In the genomic region with DNA sequence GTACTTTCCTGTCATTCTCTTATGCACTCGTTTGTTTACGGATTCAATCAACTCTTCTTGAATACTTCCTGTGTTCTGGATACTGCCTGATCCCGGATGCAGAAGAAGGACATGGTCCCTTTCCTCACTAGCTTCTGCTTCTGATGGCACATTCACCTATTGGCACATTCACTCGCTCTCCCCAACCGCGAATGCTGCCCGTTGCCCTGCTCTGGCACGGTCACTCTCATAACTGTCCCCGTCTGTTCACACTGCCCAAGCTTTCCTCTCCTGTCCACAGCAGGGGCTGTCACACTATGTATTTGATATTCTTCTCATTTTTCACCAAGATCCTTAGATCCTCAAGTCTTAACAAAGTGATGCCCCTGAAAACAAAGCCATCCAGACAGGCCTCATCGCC, we compare ENCODE assay signal across 2 cellular contexts.
A peak's percentile ranks its signal among the peaks of the same experiment; 100 is the strongest.
TF ChIP-seq lines count a peak whose summit lies in the region.

No MANE protein-coding gene starts in this region.

TF ChIP-seq in K562, 482 proteins besides CTCF, POLR2A, EP300 and RAD21 (continued from another document and continues in another):
- TF ChIP-seq ERF (CRISPR knock-in tag; IDR thresholded peaks at IDR 0.05), result peak; percentile 5; the same call in 1 of the 2 replicates
- no peak for TF ChIP-seq POLR2H (tag; IDR thresholded peaks at IDR 0.05; ENCODE audit: low read depth)
- TF ChIP-seq, protein P1, sequence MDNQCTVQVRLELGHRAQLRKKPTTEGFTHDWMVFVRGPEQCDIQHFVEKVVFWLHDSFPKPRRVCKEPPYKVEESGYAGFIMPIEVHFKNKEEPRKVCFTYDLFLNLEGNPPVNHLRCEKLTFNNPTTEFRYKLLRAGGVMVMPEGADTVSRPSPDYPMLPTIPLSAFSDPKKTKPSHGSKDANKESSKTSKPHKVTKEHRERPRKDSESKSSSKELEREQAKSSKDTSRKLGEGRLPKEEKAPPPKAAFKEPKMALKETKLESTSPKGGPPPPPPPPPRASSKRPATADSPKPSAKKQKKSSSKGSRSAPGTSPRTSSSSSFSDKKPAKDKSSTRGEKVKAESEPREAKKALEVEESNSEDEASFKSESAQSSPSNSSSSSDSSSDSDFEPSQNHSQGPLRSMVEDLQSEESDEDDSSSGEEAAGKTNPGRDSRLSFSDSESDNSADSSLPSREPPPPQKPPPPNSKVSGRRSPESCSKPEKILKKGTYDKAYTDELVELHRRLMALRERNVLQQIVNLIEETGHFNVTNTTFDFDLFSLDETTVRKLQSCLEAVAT (IDR thresholded peaks at IDR 0.05), result 0 out of 4 replicates have a peak, but pooled peaks of 1 of the 2 experiments have one; percentile 62
- TF ChIP-seq KAT7 (CRISPR knock-in tag; IDR thresholded peaks at IDR 0.05; ENCODE audit: borderline replicate concordance), result 0 out of 2 replicates have a peak, but pooled peaks have one; percentile 24
- TF ChIP-seq, protein P2, sequence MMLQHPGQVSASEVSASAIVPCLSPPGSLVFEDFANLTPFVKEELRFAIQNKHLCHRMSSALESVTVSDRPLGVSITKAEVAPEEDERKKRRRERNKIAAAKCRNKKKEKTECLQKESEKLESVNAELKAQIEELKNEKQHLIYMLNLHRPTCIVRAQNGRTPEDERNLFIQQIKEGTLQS (IDR thresholded peaks at IDR 0.05), result no peak
- TF ChIP-seq, protein P2 (CRISPR knock-in tag; conservative IDR thresholded peaks at IDR 0.05), result 0 out of 2 replicates have a peak, but pooled peaks have one; percentile 8
- no peak for TF ChIP-seq ARID2 (IDR thresholded peaks at IDR 0.05)
- TF ChIP-seq NFE2L1 (tag; IDR thresholded peaks at IDR 0.05; ENCODE audit: borderline replicate concordance, low read depth), result no peak
- TF ChIP-seq, protein P3, sequence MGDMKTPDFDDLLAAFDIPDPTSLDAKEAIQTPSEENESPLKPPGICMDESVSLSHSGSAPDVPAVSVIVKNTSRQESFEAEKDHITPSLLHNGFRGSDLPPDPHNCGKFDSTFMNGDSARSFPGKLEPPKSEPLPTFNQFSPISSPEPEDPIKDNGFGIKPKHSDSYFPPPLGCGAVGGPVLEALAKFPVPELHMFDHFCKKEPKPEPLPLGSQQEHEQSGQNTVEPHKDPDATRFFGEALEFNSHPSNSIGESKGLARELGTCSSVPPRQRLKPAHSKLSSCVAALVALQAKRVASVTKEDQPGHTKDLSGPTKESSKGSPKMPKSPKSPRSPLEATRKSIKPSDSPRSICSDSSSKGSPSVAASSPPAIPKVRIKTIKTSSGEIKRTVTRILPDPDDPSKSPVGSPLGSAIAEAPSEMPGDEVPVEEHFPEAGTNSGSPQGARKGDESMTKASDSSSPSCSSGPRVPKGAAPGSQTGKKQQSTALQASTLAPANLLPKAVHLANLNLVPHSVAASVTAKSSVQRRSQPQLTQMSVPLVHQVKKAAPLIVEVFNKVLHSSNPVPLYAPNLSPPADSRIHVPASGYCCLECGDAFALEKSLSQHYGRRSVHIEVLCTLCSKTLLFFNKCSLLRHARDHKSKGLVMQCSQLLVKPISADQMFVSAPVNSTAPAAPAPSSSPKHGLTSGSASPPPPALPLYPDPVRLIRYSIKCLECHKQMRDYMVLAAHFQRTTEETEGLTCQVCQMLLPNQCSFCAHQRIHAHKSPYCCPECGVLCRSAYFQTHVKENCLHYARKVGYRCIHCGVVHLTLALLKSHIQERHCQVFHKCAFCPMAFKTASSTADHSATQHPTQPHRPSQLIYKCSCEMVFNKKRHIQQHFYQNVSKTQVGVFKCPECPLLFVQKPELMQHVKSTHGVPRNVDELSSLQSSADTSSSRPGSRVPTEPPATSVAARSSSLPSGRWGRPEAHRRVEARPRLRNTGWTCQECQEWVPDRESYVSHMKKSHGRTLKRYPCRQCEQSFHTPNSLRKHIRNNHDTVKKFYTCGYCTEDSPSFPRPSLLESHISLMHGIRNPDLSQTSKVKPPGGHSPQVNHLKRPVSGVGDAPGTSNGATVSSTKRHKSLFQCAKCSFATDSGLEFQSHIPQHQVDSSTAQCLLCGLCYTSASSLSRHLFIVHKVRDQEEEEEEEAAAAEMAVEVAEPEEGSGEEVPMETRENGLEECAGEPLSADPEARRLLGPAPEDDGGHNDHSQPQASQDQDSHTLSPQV (IDR thresholded peaks at IDR 0.05), result 0 out of 2 replicates have a peak, but pooled peaks have one; percentile 13
- no peak for TF ChIP-seq POLR2G (IDR thresholded peaks at IDR 0.05; ENCODE audit: low read depth, low read length)
- TF ChIP-seq, protein P4, sequence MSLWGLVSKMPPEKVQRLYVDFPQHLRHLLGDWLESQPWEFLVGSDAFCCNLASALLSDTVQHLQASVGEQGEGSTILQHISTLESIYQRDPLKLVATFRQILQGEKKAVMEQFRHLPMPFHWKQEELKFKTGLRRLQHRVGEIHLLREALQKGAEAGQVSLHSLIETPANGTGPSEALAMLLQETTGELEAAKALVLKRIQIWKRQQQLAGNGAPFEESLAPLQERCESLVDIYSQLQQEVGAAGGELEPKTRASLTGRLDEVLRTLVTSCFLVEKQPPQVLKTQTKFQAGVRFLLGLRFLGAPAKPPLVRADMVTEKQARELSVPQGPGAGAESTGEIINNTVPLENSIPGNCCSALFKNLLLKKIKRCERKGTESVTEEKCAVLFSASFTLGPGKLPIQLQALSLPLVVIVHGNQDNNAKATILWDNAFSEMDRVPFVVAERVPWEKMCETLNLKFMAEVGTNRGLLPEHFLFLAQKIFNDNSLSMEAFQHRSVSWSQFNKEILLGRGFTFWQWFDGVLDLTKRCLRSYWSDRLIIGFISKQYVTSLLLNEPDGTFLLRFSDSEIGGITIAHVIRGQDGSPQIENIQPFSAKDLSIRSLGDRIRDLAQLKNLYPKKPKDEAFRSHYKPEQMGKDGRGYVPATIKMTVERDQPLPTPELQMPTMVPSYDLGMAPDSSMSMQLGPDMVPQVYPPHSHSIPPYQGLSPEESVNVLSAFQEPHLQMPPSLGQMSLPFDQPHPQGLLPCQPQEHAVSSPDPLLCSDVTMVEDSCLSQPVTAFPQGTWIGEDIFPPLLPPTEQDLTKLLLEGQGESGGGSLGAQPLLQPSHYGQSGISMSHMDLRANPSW (CRISPR knock-in tag; IDR thresholded peaks at IDR 0.05), result no peak
- TF ChIP-seq FOXP1 (CRISPR knock-in tag; IDR thresholded peaks at IDR 0.05), result 0 out of 2 replicates have a peak, but pooled peaks have one; percentile 47
- 0 out of 4 replicates have a peak, but pooled peaks of 1 of the 2 experiments have one; percentile 37 for TF ChIP-seq TEAD1 (CRISPR knock-in tag; IDR thresholded peaks at IDR 0.05)
- no peak for TF ChIP-seq JUN (IDR thresholded peaks at IDR 0.05; ENCODE audit: borderline replicate concordance, low read depth, low read length)
- TF ChIP-seq JUN (CRISPR knock-in tag; IDR thresholded peaks at IDR 0.05; ENCODE audit: borderline replicate concordance), result 0 out of 2 replicates have a peak, but pooled peaks have one; percentile 43
- TF ChIP-seq RBM15 (IDR thresholded peaks at IDR 0.05; ENCODE audit: insufficient read depth, low read length), result no peak
- no peak for TF ChIP-seq HDAC1 (IDR thresholded peaks at IDR 0.05)

TF ChIP-seq in HEK293T, 16 proteins besides CTCF, POLR2A, EP300 and RAD21 (continued from another document):
- TF ChIP-seq, protein P5, sequence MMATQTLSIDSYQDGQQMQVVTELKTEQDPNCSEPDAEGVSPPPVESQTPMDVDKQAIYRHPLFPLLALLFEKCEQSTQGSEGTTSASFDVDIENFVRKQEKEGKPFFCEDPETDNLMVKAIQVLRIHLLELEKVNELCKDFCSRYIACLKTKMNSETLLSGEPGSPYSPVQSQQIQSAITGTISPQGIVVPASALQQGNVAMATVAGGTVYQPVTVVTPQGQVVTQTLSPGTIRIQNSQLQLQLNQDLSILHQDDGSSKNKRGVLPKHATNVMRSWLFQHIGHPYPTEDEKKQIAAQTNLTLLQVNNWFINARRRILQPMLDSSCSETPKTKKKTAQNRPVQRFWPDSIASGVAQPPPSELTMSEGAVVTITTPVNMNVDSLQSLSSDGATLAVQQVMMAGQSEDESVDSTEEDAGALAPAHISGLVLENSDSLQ (IDR thresholded peaks at IDR 0.05), result no peak
- TF ChIP-seq FOXK2 (IDR thresholded peaks at IDR 0.05) (no peak), HDGF (IDR thresholded peaks at IDR 0.05; ENCODE audit: borderline replicate concordance) (no peak), SUZ12 (IDR thresholded peaks at IDR 0.05) (no peak), LEF1 (IDR thresholded peaks at IDR 0.05; ENCODE audit: borderline replicate concordance) (no peak), TARDBP (IDR thresholded peaks at IDR 0.05) (no peak), FOXM1 (IDR thresholded peaks at IDR 0.05; ENCODE audit: borderline replicate concordance) (no peak)
